Comparison of ENCODE assay signal across 8 cellular contexts in genomic region chr11:66002648-66003225, GRCh38. TPM values are rescaled to one million over a fixed set of nuclear protein-coding genes. Genes with fewer than 3 reads are reported as not detected.
DNase-seq lines count a peak whose midpoint lies in the region; ATAC-seq and TF ChIP-seq lines count a peak whose summit lies in the region.

No MANE protein-coding gene starts in this region.

- intact Hi-C loops in dorsolateral prefrontal cortex (cut with DNase I): loop anchor here (1.0 to 5.0 kb wide), 4 partner anchors 41 to 115 kb away; partner anchors contain the start of genes SART1 (in 2 of the 2), CCDC85B (in 1 of the 2), FIBP (in 1 of the 2) and SF3B2 (in 1 of the 2)

- peak; percentile 41 for ATAC-seq in GM19043 (IDR thresholded peaks at IDR 0.05; ENCODE audit: low read depth, unreplicated experiment)
- peak; percentile 46 for ATAC-seq in HG03135 (IDR thresholded peaks at IDR 0.05; ENCODE audit: unreplicated experiment)

- H3K4me3 ChIP-seq in dorsolateral prefrontal cortex (peak overlapping the region; percentile 72 to 100 (median 93)), mononuclear cell (ENCODE audit: low read length) (peak overlapping the region; percentile 92), urinary bladder (ENCODE audit: low read depth, low read length) (peak overlapping the region; percentile 75)

- DNase-seq in COR-L47 (lab: John Stamatoyannopoulos, UW) (peak; percentile 51), dorsolateral prefrontal cortex (peak in 5 of 10 donors; percentile 37 to 59 (median 40)), NCI-H2081 treated with DMSO at 0.1 percent for 48 hours (lab: John Stamatoyannopoulos, UW) (no peak)

- peak overlapping the region; percentile 78 to 99 (median 96) for H3K27ac ChIP-seq in dorsolateral prefrontal cortex
- H3K27ac ChIP-seq in urinary bladder (ENCODE audit: low read depth): peak overlapping the region; percentile 40

- peak; percentile 67; the same call in 1 of the 2 replicates for TF ChIP-seq POLR2A in Raji (IDR thresholded peaks at IDR 0.05; ENCODE audit: insufficient read depth, low read depth, low read length)

- H3K27me3 ChIP-seq in dorsolateral prefrontal cortex (no peaks in the 10 kb centered on the region), mononuclear cell (ENCODE audit: insufficient read depth, low read length) (no peaks in the 10 kb centered on the region)

- H3K4me1 ChIP-seq in mononuclear cell (ENCODE audit: insufficient read depth, low read length) (peaks cover 26% of the 10 kb centered on the region), urinary bladder (ENCODE audit: insufficient read depth) (no peaks in the 10 kb centered on the region)

- under 1% methylated on average over 40 of the region's 40 CpGs for WGBS in urinary bladder

- peaks cover 3% of the 10 kb centered on the region for H3K36me3 ChIP-seq in urinary bladder (ENCODE audit: insufficient read depth)

- TF ChIP-seq CTCF in dorsolateral prefrontal cortex (IDR thresholded peaks at IDR 0.05 in 54 of 56, conservative IDR thresholded peaks at IDR 0.05 in 2 of 56; ENCODE audit: low read depth in 1 of 56, partially characterized antibody in 56 of 56): peak in 29 of 56 donors; percentile 5 to 40 (median 17)

- H3K9me3 ChIP-seq in mononuclear cell (ENCODE audit: low read depth, low read length): no peaks in the 10 kb centered on the region

RNA-seq across cellular contexts. Expression of gene BANF1, which starts 0.4 kb away (rescaled TPM):
- total RNA-seq in dorsolateral prefrontal cortex: 100 to 1,000 TPM in 116 of 120 experiments, 10 to 100 TPM in 4; 89.7 to 186 (median 129) TPM
- total RNA-seq in mononuclear cell: 7.6 TPM
- 8.6 TPM for total RNA-seq in urinary bladder
- polyA plus RNA-seq in urinary bladder: 181 TPM

RNA-seq across cellular contexts. Expression of gene EIF1AD, which starts 0.8 kb away (rescaled TPM):
- total RNA-seq in dorsolateral prefrontal cortex: 10 to 100 TPM; 25.8 to 57.5 (median 36.4) TPM
- 83.2 TPM for total RNA-seq in mononuclear cell
- 15.6 TPM for total RNA-seq in urinary bladder
- polyA plus RNA-seq in urinary bladder: 26.3 TPM

RNA-seq across cellular contexts. Expression of gene CST6, which starts 9.1 kb away (rescaled TPM):
- total RNA-seq in dorsolateral prefrontal cortex: under 1 TPM in 6 of 120 experiments, not detected in 114; 0.64 to 0.85 (median 0.71) TPM
- total RNA-seq in mononuclear cell: not detected
- 0.58 TPM for total RNA-seq in urinary bladder
- 0.37 TPM for polyA plus RNA-seq in urinary bladder

RNA-seq across cellular contexts. Expression of gene CATSPER1, which starts 23.5 kb away (rescaled TPM):
- total RNA-seq in dorsolateral prefrontal cortex (1 to 10 TPM in 2 of 120 experiments, under 1 TPM in 20, not detected in 98; 0.16 to 1.2 (median 0.36) TPM), mononuclear cell (1.0 TPM), urinary bladder (not detected)
- polyA plus RNA-seq in urinary bladder: 0.35 TPM

RNA-seq across cellular contexts. Expression of gene SART1, which starts 41.2 kb away (rescaled TPM):
- total RNA-seq in dorsolateral prefrontal cortex (10 to 100 TPM; 31.8 to 73.9 (median 52.1) TPM), mononuclear cell (41.6 TPM), urinary bladder (18.9 TPM)
- polyA plus RNA-seq in urinary bladder: 47.2 TPM
